In genomic region chr1:235075121-235075954, GRCh38 we compare ENCODE assay signal across 8 cellular contexts. TPM values are rescaled to one million over a fixed set of nuclear protein-coding genes. Genes with fewer than 3 reads are reported as not detected.
A peak's percentile ranks its signal among the peaks of the same experiment; 100 is the strongest.
DNase-seq lines count a peak whose midpoint lies in the region; TF ChIP-seq lines count a peak whose summit lies in the region.

No MANE protein-coding gene starts in this region.

- H3K4me1 ChIP-seq in parathyroid adenoma, result peaks cover 12% of the 10 kb centered on the region
- H3K4me1 ChIP-seq in transverse colon, result peaks cover 47 to 61% (median 49%) of the 10 kb centered on the region in 4 donors

- peak overlapping the region; percentile 38 for H2AFZ ChIP-seq in parathyroid adenoma

- H3K4me2 ChIP-seq in parathyroid adenoma (ENCODE audit: low read length), result peak overlapping the region; percentile 21

- no peaks in the 10 kb centered on the region for H3K79me2 ChIP-seq in parathyroid adenoma

- H3K4me3 ChIP-seq in fibroblast of the aortic adventitia (ENCODE audit: low read depth, low read length), result no peak overlapping the region
- peak overlapping the region; percentile 5 for H3K4me3 ChIP-seq in parathyroid adenoma (ENCODE audit: low read depth, low read length)
- no peak overlapping the region for H3K4me3 ChIP-seq in transverse colon

- TF ChIP-seq CTCF in GM13976 (IDR thresholded peaks at IDR 0.05; ENCODE audit: borderline replicate concordance, control extremely low read depth, extremely low read depth, insufficient read depth, missing control alignments), result no peak
- no peak for TF ChIP-seq CTCF in fibroblast of the aortic adventitia (IDR thresholded peaks at IDR 0.05; ENCODE audit: insufficient read depth, low read length)
- no peak for TF ChIP-seq CTCF in parathyroid adenoma (IDR thresholded peaks at IDR 0.05)
- TF ChIP-seq CTCF in transverse colon (IDR thresholded peaks at IDR 0.05), result no peak

- no peaks in the 10 kb centered on the region for H3K27me3 ChIP-seq in parathyroid adenoma (ENCODE audit: control insufficient read depth, insufficient read depth, low read length)
- no peaks in the 10 kb centered on the region for H3K27me3 ChIP-seq in transverse colon

- TF ChIP-seq EP300 in transverse colon (IDR thresholded peaks at IDR 0.05; ENCODE audit: low read depth), result peak; percentile 3

- H3K36me3 ChIP-seq in parathyroid adenoma (ENCODE audit: control insufficient read depth, insufficient read depth, low read length), result no peaks in the 10 kb centered on the region
- H3K36me3 ChIP-seq in transverse colon, result no peaks in the 10 kb centered on the region

- TF ChIP-seq POLR2A in transverse colon (IDR thresholded peaks at IDR 0.05), result no peak

- H3K9me3 ChIP-seq in parathyroid adenoma (ENCODE audit: control insufficient read depth, low read length) (no peaks in the 10 kb centered on the region), transverse colon (no peaks in the 10 kb centered on the region)

- DNase-seq in GM13976 (ENCODE audit: low spot score), result peak; percentile 80
- peak; percentile 88 for DNase-seq in HCEC 1CT
- DNase-seq in NCI-H1092 treated with DMSO at 0.1 percent for 48 hours (lab: John Stamatoyannopoulos, UW), result peak; percentile 62
- DNase-seq in activated T-cell treated with anti-CD3 and anti-CD28 coated beads for 4 hours, result peak; percentile 55
- peak; percentile 87 for DNase-seq in fibroblast of the aortic adventitia (ENCODE audit: low read depth)
- DNase-seq in transverse colon, result peak; percentile 58
- no peak for DNase-seq in NCI-H187 treated with DMSO at 0.1 percent for 48 hours (lab: John Stamatoyannopoulos, UW)

- 45 to 62% methylated on average over 11 to 26 of the region's 26 CpGs for WGBS in transverse colon (ENCODE audit: low coverage in 1 of 2), 2 donors

- in situ Hi-C loops in GM13976 (cut with MboI; ENCODE audit: low sequenced_read_pairs, unreplicated experiment) (loop anchor here (10.0 to 25.0 kb wide), 3 partner anchors 61 to 938 kb away; no protein-coding TSS in a partner anchor), transverse colon (cut with MboI; ENCODE audit: low pct_ligation_motif_present in 1 of 4, low pct_unique_long_range_greater_than_20kb in 1 of 4, low sequenced_read_pairs in 3 of 4) (loop anchor here in 1 of 4 donors (10.0 kb wide), 1 partner anchor 101 kb away; no protein-coding TSS in a partner anchor)

- H3K27ac ChIP-seq in parathyroid adenoma (peak overlapping the region; percentile 85), transverse colon (peak overlapping the region; percentile 86 to 91 (median 90))

- H3K9ac ChIP-seq in parathyroid adenoma, result no peak overlapping the region

- intact Hi-C loops in transverse colon (cut with DNase I; ENCODE audit: low total_unique reads), result no loop called here

RNA-seq across cellular contexts. Expression of gene TOMM20, which starts 53.3 kb away (rescaled TPM):
- total RNA-seq in fibroblast of the aortic adventitia (ENCODE audit: low replicate concordance) (96.5 and 107 TPM in 2 replicates), transverse colon (10 to 100 TPM; 16.9 to 72.9 (median 54.5) TPM)
